Comparison of ENCODE assay signal across 8 cellular contexts in the genomic region with DNA sequence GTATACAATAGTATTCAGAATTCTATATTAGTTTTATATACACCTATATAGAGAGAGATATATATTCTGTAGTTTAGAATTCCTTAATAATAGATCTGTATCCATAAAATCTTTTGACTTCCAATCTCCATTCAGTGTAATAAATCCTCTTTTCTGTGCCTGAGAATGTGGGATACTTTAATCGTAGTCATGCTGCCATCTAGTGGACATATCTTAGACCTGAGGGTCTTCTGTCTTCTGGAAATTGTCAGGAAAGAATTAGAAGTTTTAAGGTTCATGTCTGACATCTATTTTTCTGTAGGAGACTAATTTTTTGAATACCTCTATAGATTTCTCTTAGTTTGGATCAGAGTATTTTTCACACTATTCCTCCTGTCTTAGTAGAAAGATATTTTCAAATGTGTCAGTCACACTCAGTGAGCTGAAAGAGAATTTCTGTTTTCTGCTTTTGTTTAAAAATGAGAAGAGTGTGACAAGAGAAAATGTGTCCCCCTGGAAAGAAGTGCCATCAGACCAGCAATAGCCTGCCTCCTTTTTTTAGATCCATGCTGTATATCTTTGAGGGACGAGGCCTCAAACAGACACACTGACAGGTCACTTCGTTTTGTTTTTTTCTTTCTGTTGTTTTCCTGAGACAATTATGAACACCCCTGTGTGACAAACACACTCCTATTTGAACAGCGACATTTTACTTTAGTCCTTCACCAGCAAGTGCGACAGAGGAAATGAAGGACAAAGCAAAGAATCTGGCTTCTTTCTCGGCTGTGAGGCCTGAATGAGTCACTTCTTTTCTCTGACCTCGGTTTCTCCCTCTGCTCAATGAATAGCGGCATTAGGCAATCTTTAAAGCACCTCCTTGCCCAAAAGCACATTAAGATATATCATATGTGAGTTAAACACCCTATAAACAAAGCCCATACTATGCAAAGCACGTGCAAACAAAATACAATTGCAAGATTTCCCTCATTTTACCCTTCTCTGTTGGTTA.
DNase-seq lines count a peak whose midpoint lies in the region; FAIRE-seq and TF ChIP-seq lines count a peak whose summit lies in the region.

No MANE protein-coding gene starts in this region.

- FAIRE-seq in GM12891 (lab: Jason Lieb, UNC) (peak; percentile 23), HTR-8/SVneo (lab: Jason Lieb, UNC) (no peak)

- no peak for TF ChIP-seq POLR2A in GM12891 (IDR thresholded peaks at IDR 0.05; ENCODE audit: low read depth, low read length)

- DNase-seq in AG08396 (ENCODE audit: low spot score) (peak; percentile 35), GM12891 (ENCODE audit: insufficient read length, low spot score) (no peak), HTR-8/SVneo (ENCODE audit: insufficient read length, low spot score) (peak; percentile 15), NOMO-1 treated with DMSO at 0.1 percent for 48 hours (lab: John Stamatoyannopoulos, UW; ENCODE audit: unreplicated experiment) (peak; percentile 26), dedifferentiated amniotic fluid mesenchymal stem cell (ENCODE audit: extremely low spot score) (peak; percentile 72), myocyte (ENCODE audit: low read depth) (peak; percentile 63)
- no peak for DNase-seq in activated CD4-positive, CD25-positive, alpha-beta regulatory T cell (lab: John Stamatoyannopoulos, UW)
- no peak for DNase-seq in activated T-cell treated with anti-CD3 and anti-CD28 coated beads, Interleukin-2, amount 50 U/mL, for 48 hours

TF ChIP-seq in GM12891, 5 proteins besides CTCF, POLR2A, EP300 and RAD21:
- TF ChIP-seq SPI1 (IDR thresholded peaks at IDR 0.05; ENCODE audit: low read depth, low read length) (no peak), POU2F2 (IDR thresholded peaks at IDR 0.05; ENCODE audit: low read depth, low read length) (no peak), POLR2AphosphoS5 (IDR thresholded peaks at IDR 0.05; ENCODE audit: low read depth, low read length) (no peak), TAF1 (IDR thresholded peaks at IDR 0.05; ENCODE audit: low read depth, low read length) (no peak), PAX5 (IDR thresholded peaks at IDR 0.05; ENCODE audit: insufficient read depth, low read length, severe bottlenecking) (no peak)

Comparison
In these comparisons a context has a peak if more than half of its experiments do, and no peak if none do; other contexts are left out.
1. DNase-seq: peak in AG08396 (single experiment), HTR-8/SVneo (single experiment), NOMO-1 treated with DMSO at 0.1 percent for 48 hours (single experiment), dedifferentiated amniotic fluid mesenchymal stem cell (single experiment) and myocyte (single experiment); none in GM12891 (single experiment), activated CD4-positive, CD25-positive, alpha-beta regulatory T cell (0 of 4) and activated T-cell treated with anti-CD3 and anti-CD28 coated beads, Interleukin-2, amount 50 U/mL, for 48 hours (0 of 2).